ENCODE assay signal across 1 cellular context in genomic region chr15:90902656-90902995, GRCh38.
A peak's percentile ranks its signal among the peaks of the same experiment; 100 is the strongest.
TF ChIP-seq lines count a peak whose summit lies in the region.

No MANE protein-coding gene starts in this region.

TF ChIP-seq in K562, 482 proteins besides CTCF, POLR2A, EP300 and RAD21:
- TF ChIP-seq POLR2G (IDR thresholded peaks at IDR 0.05; ENCODE audit: low read depth, low read length) (peak; percentile 83; the same call in 1 of the 2 replicates), RBBP5 (IDR thresholded peaks at IDR 0.05; ENCODE audit: borderline replicate concordance, insufficient read depth, low read length, poor library complexity, severe bottlenecking) (peak; percentile 57), NR2C2 (CRISPR knock-in tag; IDR thresholded peaks at IDR 0.05) (no peak), NR2C2 (tag; IDR thresholded peaks at IDR 0.05) (no peak), CCNT2 (IDR thresholded peaks at IDR 0.05; ENCODE audit: borderline replicate concordance, extremely low read depth, insufficient read length, low read depth, low read length) (peak; percentile 45), NR2F6 (CRISPR knock-in tag; IDR thresholded peaks at IDR 0.05) (no peak), E2F6 (IDR thresholded peaks at IDR 0.05; ENCODE audit: borderline replicate concordance in 1 of 2, extremely low read depth in 1 of 2, insufficient read depth in 1 of 2, insufficient read length in 1 of 2, low read depth in 1 of 2, low read length in 1 of 2, poor library complexity in 1 of 2, severe bottlenecking in 1 of 2) (peak in 1 of 2 experiments; percentile 7), RB1 (IDR thresholded peaks at IDR 0.05; ENCODE audit: low read depth) (0 out of 2 replicates have a peak, but pooled peaks have one; percentile 6), SIN3A (IDR thresholded peaks at IDR 0.05; ENCODE audit: borderline replicate concordance in 2 of 2, control insufficient read depth in 1 of 2, low read depth in 2 of 2, low read length in 2 of 2) (peak in 1 of 2 experiments; percentile 5; a peak in 1 of 4 replicates), PHF8 (IDR thresholded peaks at IDR 0.05; ENCODE audit: borderline replicate concordance, low read length) (peak; percentile 58; the same call in 1 of the 2 replicates), ZNF639 (CRISPR knock-in tag; conservative IDR thresholded peaks at IDR 0.05 in 1 of 2, IDR thresholded peaks at IDR 0.05 in 1 of 2) (peak in 1 of 2 experiments; percentile 26; a peak in 1 of 4 replicates), NFATC3 (IDR thresholded peaks at IDR 0.05) (no peak)
- TF ChIP-seq, protein P1, sequence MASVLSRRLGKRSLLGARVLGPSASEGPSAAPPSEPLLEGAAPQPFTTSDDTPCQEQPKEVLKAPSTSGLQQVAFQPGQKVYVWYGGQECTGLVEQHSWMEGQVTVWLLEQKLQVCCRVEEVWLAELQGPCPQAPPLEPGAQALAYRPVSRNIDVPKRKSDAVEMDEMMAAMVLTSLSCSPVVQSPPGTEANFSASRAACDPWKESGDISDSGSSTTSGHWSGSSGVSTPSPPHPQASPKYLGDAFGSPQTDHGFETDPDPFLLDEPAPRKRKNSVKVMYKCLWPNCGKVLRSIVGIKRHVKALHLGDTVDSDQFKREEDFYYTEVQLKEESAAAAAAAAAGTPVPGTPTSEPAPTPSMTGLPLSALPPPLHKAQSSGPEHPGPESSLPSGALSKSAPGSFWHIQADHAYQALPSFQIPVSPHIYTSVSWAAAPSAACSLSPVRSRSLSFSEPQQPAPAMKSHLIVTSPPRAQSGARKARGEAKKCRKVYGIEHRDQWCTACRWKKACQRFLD (CRISPR knock-in tag; IDR thresholded peaks at IDR 0.05) = 0 out of 2 replicates have a peak, but pooled peaks have one; percentile 1
